ENCODE assay signal across 8 cellular contexts in the genomic region with DNA sequence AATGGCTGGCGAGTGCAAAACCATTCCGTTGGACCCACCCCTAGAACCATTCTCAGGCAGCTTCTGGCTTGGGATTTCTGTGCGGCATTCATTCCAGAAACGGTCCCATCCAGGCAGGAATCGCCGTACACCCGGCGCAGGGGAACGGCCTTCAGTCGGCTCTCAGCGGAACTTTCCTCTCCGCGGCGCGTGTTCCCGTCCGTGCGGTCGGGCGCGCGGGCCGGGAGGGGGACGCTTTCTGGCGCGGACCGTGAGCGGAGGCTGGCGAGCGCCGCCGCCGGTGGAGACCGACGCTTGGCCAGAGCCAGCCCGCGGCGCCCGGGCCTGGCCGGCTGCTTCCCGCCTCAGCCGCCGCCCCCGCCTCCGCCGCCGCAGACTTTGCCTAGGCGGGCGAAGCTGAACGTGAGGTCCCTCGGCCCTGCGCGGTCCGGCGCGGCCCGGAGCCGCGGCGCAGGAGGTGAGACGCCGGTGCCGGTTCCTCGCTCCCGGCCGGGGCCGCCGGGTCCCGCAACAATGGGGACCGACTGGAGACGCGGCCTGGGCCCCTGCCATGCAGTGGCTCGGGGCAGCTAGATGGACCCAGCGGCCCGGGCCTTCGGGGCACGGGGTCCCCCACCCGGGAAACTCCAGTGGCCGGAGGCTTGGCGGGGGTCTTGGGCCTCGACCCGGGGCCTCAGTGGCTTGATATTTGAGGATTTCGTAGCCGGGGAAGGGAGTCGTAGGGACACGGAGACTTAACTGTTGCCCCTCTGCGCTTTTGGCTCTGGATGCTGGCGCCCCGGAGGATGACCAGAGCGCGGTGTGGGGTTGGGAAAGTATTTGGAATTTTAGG. TPM values are rescaled to one million over a fixed set of nuclear protein-coding genes. Genes with fewer than 3 reads are reported as not detected.
DNase-seq lines count a peak whose midpoint lies in the region; ATAC-seq and TF ChIP-seq lines count a peak whose summit lies in the region.

A gene with protein sequence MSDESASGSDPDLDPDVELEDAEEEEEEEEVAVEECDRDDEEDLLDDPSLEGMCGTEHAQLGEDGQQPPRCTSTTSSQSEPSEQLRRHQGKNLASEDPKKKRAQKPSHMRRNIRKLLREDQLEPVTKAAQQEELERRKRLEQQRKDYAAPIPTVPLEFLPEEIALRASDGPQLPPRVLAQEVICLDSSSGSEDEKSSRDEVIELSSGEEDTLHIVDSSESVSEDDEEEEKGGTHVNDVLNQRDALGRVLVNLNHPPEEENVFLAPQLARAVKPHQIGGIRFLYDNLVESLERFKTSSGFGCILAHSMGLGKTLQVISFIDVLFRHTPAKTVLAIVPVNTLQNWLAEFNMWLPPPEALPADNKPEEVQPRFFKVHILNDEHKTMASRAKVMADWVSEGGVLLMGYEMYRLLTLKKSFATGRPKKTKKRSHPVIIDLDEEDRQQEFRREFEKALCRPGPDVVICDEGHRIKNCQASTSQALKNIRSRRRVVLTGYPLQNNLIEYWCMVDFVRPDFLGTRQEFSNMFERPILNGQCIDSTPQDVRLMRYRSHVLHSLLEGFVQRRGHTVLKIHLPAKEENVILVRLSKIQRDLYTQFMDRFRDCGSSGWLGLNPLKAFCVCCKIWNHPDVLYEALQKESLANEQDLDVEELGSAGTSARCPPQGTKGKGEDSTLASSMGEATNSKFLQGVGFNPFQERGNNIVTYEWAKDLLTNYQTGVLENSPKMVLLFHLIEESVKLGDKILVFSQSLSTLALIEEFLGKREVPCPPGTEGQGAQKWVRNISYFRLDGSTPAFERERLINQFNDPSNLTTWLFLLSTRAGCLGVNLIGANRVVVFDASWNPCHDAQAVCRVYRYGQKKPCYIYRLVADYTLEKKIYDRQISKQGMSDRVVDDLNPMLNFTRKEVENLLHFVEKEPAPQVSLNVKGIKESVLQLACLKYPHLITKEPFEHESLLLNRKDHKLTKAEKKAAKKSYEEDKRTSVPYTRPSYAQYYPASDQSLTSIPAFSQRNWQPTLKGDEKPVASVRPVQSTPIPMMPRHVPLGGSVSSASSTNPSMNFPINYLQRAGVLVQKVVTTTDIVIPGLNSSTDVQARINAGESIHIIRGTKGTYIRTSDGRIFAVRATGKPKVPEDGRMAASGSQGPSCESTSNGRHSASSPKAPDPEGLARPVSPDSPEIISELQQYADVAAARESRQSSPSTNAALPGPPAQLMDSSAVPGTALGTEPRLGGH (N-terminal part only) (plus strand): TSS at position 261 of the 832 bp plus-strand sequence. CDS start 51,702 bp downstream, outside the sequence.

- H3K9me3 ChIP-seq in HUES6 (ENCODE audit: control insufficient read depth, insufficient read depth, low read depth, low read length) (no peaks in the 10 kb centered on the region), Peyer's patch (no peaks in the 10 kb centered on the region), fibroblast of lung (ENCODE audit: control insufficient read depth, insufficient read depth, low read depth, low read length) (no peaks in the 10 kb centered on the region)

- H3K4me1 ChIP-seq in HUES6 (ENCODE audit: control insufficient read depth, insufficient read depth, low read length) (peaks cover 4% of the 10 kb centered on the region; the same call in 1 of the 2 replicates), Peyer's patch (peaks cover 0 to 19% (median 2%) of the 10 kb centered on the region in 4 donors), fibroblast of lung (ENCODE audit: control insufficient read depth, extremely low read depth, insufficient read depth, low read length) (peaks cover 3% of the 10 kb centered on the region)

- peak in 1 of 2 donors; percentile 66 for TF ChIP-seq POLR2A in Peyer's patch (IDR thresholded peaks at IDR 0.05)

- H3K27me3 ChIP-seq in HUES6 (ENCODE audit: control insufficient read depth, insufficient read depth, low read length), result no peaks in the 10 kb centered on the region
- H3K27me3 ChIP-seq in Peyer's patch, result no peaks in the 10 kb centered on the region
- no peaks in the 10 kb centered on the region for H3K27me3 ChIP-seq in fibroblast of lung (ENCODE audit: control insufficient read depth, insufficient read depth, low read length)

- peak within 1 kb of the TSS; percentile 87 for H3K4me3 ChIP-seq in HUES6 (ENCODE audit: low read depth, low read length)
- peak within 1 kb of the TSS; percentile 87 to 98 (median 92) for H3K4me3 ChIP-seq in Peyer's patch
- H3K4me3 ChIP-seq in fibroblast of lung (replicated peaks in 1 of 4; ENCODE audit: control extremely low read depth in 1 of 4, insufficient read depth in 1 of 4, low read depth in 3 of 4, low read length in 4 of 4), result peak within 1 kb of the TSS; percentile 41 to 96 (median 77)

- peaks cover 11 to 53% (median 43%) of the 10 kb centered on the region in 4 donors for H3K4me1 Mint-ChIP-seq in naive thymus-derived CD8-positive, alpha-beta T cell
- peaks cover 29 to 50% of the 10 kb centered on the region in 2 donors for H3K4me1 Mint-ChIP-seq in stimulated activated naive B cell treated with anti-CD40 and anti-IgM and Interleukin-4, amounts not matched to agents 10 μg/mL and 1 μg/mL and 100 μg/mL, for 72 hours

- peak within 1 kb of the TSS; percentile 94 to 98 (median 95) for H3K27ac Mint-ChIP-seq in naive thymus-derived CD8-positive, alpha-beta T cell
- peak within 1 kb of the TSS; percentile 92 for H3K27ac Mint-ChIP-seq in stimulated activated naive B cell treated with anti-CD40 and anti-IgM and Interleukin-4, amounts not matched to agents 10 μg/mL and 1 μg/mL and 100 μg/mL, for 72 hours

- H3K9me3 Mint-ChIP-seq in naive thymus-derived CD8-positive, alpha-beta T cell, result no peaks in the 10 kb centered on the region
- no peaks in the 10 kb centered on the region for H3K9me3 Mint-ChIP-seq in stimulated activated naive B cell treated with anti-CD40 and anti-IgM and Interleukin-4, amounts not matched to agents 10 μg/mL and 1 μg/mL and 100 μg/mL, for 72 hours

- DNase-seq in DMS114 treated with DMSO at 0.1 percent for 48 hours (lab: John Stamatoyannopoulos, UW; ENCODE audit: unreplicated experiment), result peak; percentile 27
- peak; percentile 62 to 90 (median 90) for DNase-seq in Peyer's patch
- peak; percentile 63 to 65 for DNase-seq in activated T-helper 1 cell treated with anti-CD3 and anti-CD28 coated beads, Interleukin-2, amount 50 U/mL, for 16 hours (ENCODE audit: low read depth in 1 of 2, low spot score in 1 of 2)
- peak; percentile 81 to 85 for DNase-seq in fibroblast of lung (ENCODE audit: low read depth in 2 of 2)
- peak; percentile 40 to 74 (median 71) for DNase-seq in naive thymus-derived CD8-positive, alpha-beta T cell
- DNase-seq in stimulated activated naive B cell treated with anti-CD40 and anti-IgM and Interleukin-4, amounts not matched to agents 10 μg/mL and 1 μg/mL and 100 μg/mL, for 72 hours, result peak; percentile 72

- H3K27ac ChIP-seq in HUES6 (ENCODE audit: low read depth, low read length), result peak within 1 kb of the TSS; percentile 72; the same call in 1 of the 2 replicates
- peak within 1 kb of the TSS; percentile 79 to 87 (median 83) for H3K27ac ChIP-seq in Peyer's patch
- peak within 1 kb of the TSS; percentile 44 for H3K27ac ChIP-seq in fibroblast of lung (ENCODE audit: insufficient read depth, low read length)

- H4K20me1 ChIP-seq in fibroblast of lung (ENCODE audit: control insufficient read depth, extremely low read depth, insufficient read depth, low read length), result no peaks in the 10 kb centered on the region

- H3K4me2 ChIP-seq in fibroblast of lung (ENCODE audit: extremely low read depth, insufficient read depth, low read length), result peak within 1 kb of the TSS; percentile 99

- H3K9ac ChIP-seq in HUES6 (ENCODE audit: low read length) (peak within 1 kb of the TSS; percentile 88), fibroblast of lung (ENCODE audit: insufficient read depth, low read length) (peak within 1 kb of the TSS; percentile 78)

- peak within 1 kb of the TSS; percentile 75 to 96 (median 94) for H3K4me3 Mint-ChIP-seq in naive thymus-derived CD8-positive, alpha-beta T cell
- peak within 1 kb of the TSS; percentile 79 to 80 for H3K4me3 Mint-ChIP-seq in stimulated activated naive B cell treated with anti-CD40 and anti-IgM and Interleukin-4, amounts not matched to agents 10 μg/mL and 1 μg/mL and 100 μg/mL, for 72 hours

- TF ChIP-seq CTCF in Peyer's patch (IDR thresholded peaks at IDR 0.05), result peak in 3 of 6 experiments; percentile 39 to 47 (median 40)
- TF ChIP-seq CTCF in fibroblast of lung (conservative IDR thresholded peaks at IDR 0.05 in 1 of 2, IDR thresholded peaks at IDR 0.05 in 1 of 2; ENCODE audit: low read depth in 1 of 2, low read length in 2 of 2), result no peak

- H2AFZ ChIP-seq in fibroblast of lung (ENCODE audit: low read length), result peak within 1 kb of the TSS; percentile 100

- POLR2A ChIA-PET in naive thymus-derived CD8-positive, alpha-beta T cell (lab: Charles Lee), result interaction anchor here (0.6 to 1.7 kb wide), 8 partner anchors 8 to 148 kb away, joined by 3 to 9 read pairs (median 4); a partner anchor contains a TSS

- peaks cover 35% of the 10 kb centered on the region for H3K79me2 ChIP-seq in fibroblast of lung (ENCODE audit: control insufficient read depth, insufficient read depth, low read length)

- H3K36me3 ChIP-seq in HUES6 (ENCODE audit: control insufficient read depth, insufficient read depth, low read length) (peaks cover 13% of the 10 kb centered on the region), Peyer's patch (no peaks in the 10 kb centered on the region), fibroblast of lung (ENCODE audit: control insufficient read depth, insufficient read depth, low read length) (peaks cover 2% of the 10 kb centered on the region)

- ATAC-seq in GM21360 (IDR thresholded peaks at IDR 0.05; ENCODE audit: unreplicated experiment), result peak; percentile 81
- peak; percentile 89 to 94 for ATAC-seq in naive thymus-derived CD8-positive, alpha-beta T cell
- peak; percentile 82 to 91 for ATAC-seq in stimulated activated naive B cell treated with anti-CD40 and anti-IgM and Interleukin-4, amounts not matched to agents 10 μg/mL and 1 μg/mL and 100 μg/mL, for 72 hours (replicated peaks)

- peaks cover 0 to 15% (median 0%) of the 10 kb centered on the region in 3 donors for H3K36me3 Mint-ChIP-seq in naive thymus-derived CD8-positive, alpha-beta T cell
- H3K36me3 Mint-ChIP-seq in stimulated activated naive B cell treated with anti-CD40 and anti-IgM and Interleukin-4, amounts not matched to agents 10 μg/mL and 1 μg/mL and 100 μg/mL, for 72 hours, result peaks cover 1 to 2% of the 10 kb centered on the region in 2 donors

- H3K27me3 Mint-ChIP-seq in naive thymus-derived CD8-positive, alpha-beta T cell, result no peaks in the 10 kb centered on the region
- H3K27me3 Mint-ChIP-seq in stimulated activated naive B cell treated with anti-CD40 and anti-IgM and Interleukin-4, amounts not matched to agents 10 μg/mL and 1 μg/mL and 100 μg/mL, for 72 hours, result peaks cover 0 to 5% of the 10 kb centered on the region in 2 donors

RNA-seq across cellular contexts. Expression of the gene that starts here (rescaled TPM):
- total RNA-seq in Peyer's patch (10 to 100 TPM; 22.1 to 57.8 (median 26.5) TPM), fibroblast of lung (12.3 and 17.2 TPM in 2 replicates)
- polyA plus RNA-seq in fibroblast of lung, result 5.5 and 7.6 TPM in 2 replicates
- 5.9 TPM in 2 replicates for polyA plus RNA-seq in fibroblast of lung (2012)
- polyA minus RNA-seq in fibroblast of lung (ENCODE audit: low replicate concordance), result 21.7 and 50.8 TPM in 2 replicates
- total RNA-seq in naive thymus-derived CD8-positive, alpha-beta T cell, result 10 to 100 TPM; 40.5 to 43.4 TPM
- 10 to 100 TPM; 14.1 to 15.6 (median 14.7) TPM for polyA plus RNA-seq in naive thymus-derived CD8-positive, alpha-beta T cell

Comparison
In these comparisons a context has a peak if more than half of its experiments do, and no peak if none do; other contexts are left out.
1. Peak in every context shown above with its lines: DNase-seq, ATAC-seq, H3K4me3 ChIP-seq and H3K27ac ChIP-seq.
2. DNase-seq: peak in every context shown above with its lines; median percentile 90 in Peyer's patch; 83 in fibroblast of lung; 72 in stimulated activated naive B cell treated with anti-CD40 and anti-IgM and Interleukin-4, amounts not matched to agents 10 μg/mL and 1 μg/mL and 100 μg/mL, for 72 hours; 71 in naive thymus-derived CD8-positive, alpha-beta T cell; 64 in activated T-helper 1 cell treated with anti-CD3 and anti-CD28 coated beads, Interleukin-2, amount 50 U/mL, for 16 hours; 27 in DMS114 treated with DMSO at 0.1 percent for 48 hours.